21 cellular contexts compared by ENCODE assay signal in genomic region chr6:125123051-125123450, GRCh38. TPM values are rescaled to one million over a fixed set of nuclear protein-coding genes. Genes with fewer than 3 reads are reported as not detected.
"Had no signal": no experiment of that assay in that cellular context is flagged by ENCODE, and none has a peak within 500 bp of the region (broad histone marks: within the 10 kb centered on the region; RNA-seq: fewer than 3 reads in every experiment).

No MANE protein-coding gene starts in this region.

- H3K36me3 ChIP-seq: left lung, neutrophil, pancreas, right atrium auricular region, tibial artery, WERI-Rb-1 had no signal

- H3K27me3 ChIP-seq: body of pancreas, left lung, neutrophil, pancreas, right atrium auricular region, tibial artery had no signal

- ATAC-seq: activated CD8-positive, alpha-beta T cell treated with anti-CD3 and anti-CD28 coated beads, Interleukin-2, amount 10 ng/mL, durations not matched to agents 7 days and 5 days; body of pancreas; left lung; natural killer cell treated with Interleukin-12 subunit alpha and Interleukin-12 subunit beta and Interleukin-15 and Interleukin-18, amount 100 ng/mL, for 72 hours; pancreas; psoas muscle; stimulated activated naive CD8-positive, alpha-beta T cell treated with anti-CD3 and anti-CD28 coated beads, Interleukin-15, Interleukin-2, amounts not matched to agents 100 U/mL and 50 U/mL, for 24 hours had no signal

- H3K9me3 ChIP-seq: body of pancreas, left lung, neutrophil, pancreas, psoas muscle, right atrium auricular region, tibial artery had no signal

- DNase-seq: activated CD4-positive, alpha-beta T cell treated with anti-CD3 and anti-CD28 coated beads for 1 hour; activated CD4-positive, alpha-beta T cell treated with anti-CD3 and anti-CD28 coated beads, Interleukin-2, amount 50 U/mL, for 1 hour; activated CD8-positive, alpha-beta T cell treated with anti-CD3 and anti-CD28 coated beads, Interleukin-2, amount 10 ng/mL, durations not matched to agents 7 days and 5 days; activated gamma-delta T cell; anterior cingulate cortex; body of pancreas; effector CD4-positive, alpha-beta T cell; foreskin fibroblast; left lung; pancreas; psoas muscle; stimulated activated CD4-positive, alpha-beta T cell treated with anti-CD3 and anti-CD28 coated beads, Interleukin-12 subunit alpha, Interleukin-12 subunit beta, amount 100 ng/mL, for 4 hours; stimulated activated CD4-positive, alpha-beta T cell treated with anti-CD3 and anti-CD28 coated beads, Interleukin-4, amount 100 ng/mL, for 4 hours; stimulated activated naive CD8-positive, alpha-beta T cell treated with anti-CD3 and anti-CD28 coated beads, Interleukin-15, Interleukin-2, amounts not matched to agents 100 U/mL and 50 U/mL, for 24 hours; substantia nigra; tibial artery had no signal

- H3K4me3 ChIP-seq: body of pancreas, left lung, pancreas, psoas muscle, right atrium auricular region had no signal

- FAIRE-seq: endometrium, pancreas had no signal

- H3K4me1 ChIP-seq: body of pancreas, left lung, pancreas, psoas muscle, right atrium auricular region had no signal

- H3K27ac ChIP-seq: body of pancreas, left lung, neutrophil, pancreas, psoas muscle, right atrium auricular region, tibial artery had no signal

RNA-seq across cellular contexts. Expression of gene TPD52L1, which starts 30.5 kb away (rescaled TPM):
- total RNA-seq: activated CD8-positive, alpha-beta T cell treated with anti-CD3 and anti-CD28 coated beads, Interleukin-2, amount 10 ng/mL, durations not matched to agents 7 days and 5 days; natural killer cell treated with Interleukin-12 subunit alpha and Interleukin-12 subunit beta and Interleukin-15 and Interleukin-18, amount 100 ng/mL, for 72 hours had no signal
